In genomic region chrX:40434947-40435346, GRCh38 we compare ENCODE assay signal across 9 cellular contexts.
DNase-seq lines count a peak whose midpoint lies in the region; ATAC-seq and TF ChIP-seq lines count a peak whose summit lies in the region.
"Had no signal": no experiment of that assay in that cellular context is flagged by ENCODE, and none has a peak within 500 bp of the region (broad histone marks: within the 10 kb centered on the region; RNA-seq: fewer than 3 reads in every experiment).

No MANE protein-coding gene starts in this region.

- no peak overlapping the region for H3K4me3 ChIP-seq in testis

- no peak overlapping the region for H3K27ac ChIP-seq in testis

- intact Hi-C loops in testis (cut with DNase I; ENCODE audit: low total_unique reads): no loop called here

- no peak for ATAC-seq in GM19463 (IDR thresholded peaks at IDR 0.05; ENCODE audit: unreplicated experiment)

- H3K9me3 ChIP-seq in testis: no peaks in the 10 kb centered on the region

- H3K4me1 ChIP-seq in testis: no peaks in the 10 kb centered on the region

- no peak for TF ChIP-seq POLR2A in testis (IDR thresholded peaks at IDR 0.05)

- no peak for TF ChIP-seq CTCF in testis (IDR thresholded peaks at IDR 0.05)

- DNase-seq in NCI-H1105 (lab: John Stamatoyannopoulos, UW) (peak; percentile 46), anterior cingulate cortex (lab: John Stamatoyannopoulos, UW) (peak in 52 of 58 donors; percentile 1 to 72 (median 28)), inferior parietal cortex (ENCODE audit: extremely low spot score) (peak; percentile 34), testis (peak; percentile 17), KG1 (lab: John Stamatoyannopoulos, UW) (no peak), cerebellar cortex (ENCODE audit: low spot score) (no peak)
- no peak for DNase-seq in stimulated activated CD4-positive, alpha-beta T cell treated with anti-CD3 and anti-CD28 coated beads, Interleukin-2, amount 100 ng/mL, for 48 hours
- DNase-seq: spleen had no signal

- no peaks in the 10 kb centered on the region for H3K27me3 ChIP-seq in testis

- no peaks in the 10 kb centered on the region for H3K36me3 ChIP-seq in testis (ENCODE audit: low read depth, missing control alignments)
- H3K36me3 ChIP-seq: spleen had no signal

- 31 to 48% methylated on average over 7 to 12 of the region's 14 CpGs for WGBS in testis, 2 donors

Comparison
In these comparisons a context has a peak if more than half of its experiments do, and no peak if none do; other contexts are left out.
1. DNase-seq: peak in NCI-H1105 (single experiment), anterior cingulate cortex (52 of 58), inferior parietal cortex (single experiment) and testis (single experiment); none in KG1 (single experiment), cerebellar cortex (single experiment) and stimulated activated CD4-positive, alpha-beta T cell treated with anti-CD3 and anti-CD28 coated beads, Interleukin-2, amount 100 ng/mL, for 48 hours (0 of 2).